8 cellular contexts compared by ENCODE assay signal in the genomic region with DNA sequence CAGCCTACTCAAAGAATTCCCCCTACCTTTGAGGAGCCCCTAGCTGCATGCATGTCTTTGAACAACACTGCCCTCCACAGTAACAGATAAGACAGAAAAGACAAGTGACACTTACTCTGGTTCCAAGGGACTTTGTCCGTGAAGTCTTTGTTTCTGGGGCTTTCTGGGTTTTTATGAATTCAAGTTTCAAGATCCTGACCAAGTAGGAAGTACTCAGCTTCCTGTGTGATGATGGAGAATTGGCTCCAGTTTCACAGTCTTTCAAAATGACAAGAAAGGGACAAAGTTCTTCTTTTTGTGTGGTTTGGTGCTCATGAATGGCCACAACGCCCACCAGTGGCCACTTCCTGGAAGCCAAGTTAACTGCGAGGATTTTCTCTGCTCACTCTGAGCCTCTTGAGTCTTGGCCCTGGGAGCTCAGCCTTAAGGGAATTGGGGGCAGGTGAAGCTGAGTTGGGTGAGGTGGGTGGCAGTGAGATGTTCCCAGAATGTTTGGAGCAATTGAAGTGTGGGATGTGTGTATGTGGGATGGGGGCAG. TPM values are rescaled to one million over a fixed set of nuclear protein-coding genes. Genes with fewer than 3 reads are reported as not detected.
DNase-seq lines count a peak whose midpoint lies in the region; ATAC-seq and TF ChIP-seq lines count a peak whose summit lies in the region.

A gene (minus strand): TSS at position 147 of the 538 bp plus-strand sequence. CDS start 4,000 bp downstream, outside the sequence.

- H3K79me2 ChIP-seq in parathyroid adenoma, result no peaks in the 10 kb centered on the region

- H3K27me3 ChIP-seq in foreskin keratinocyte (peaks cover 9% of the 10 kb centered on the region), parathyroid adenoma (ENCODE audit: control insufficient read depth, insufficient read depth, low read length) (no peaks in the 10 kb centered on the region)

- TF ChIP-seq CTCF in foreskin keratinocyte (conservative IDR thresholded peaks at IDR 0.05) (peak; percentile 73), parathyroid adenoma (IDR thresholded peaks at IDR 0.05) (peak; percentile 38)

- ATAC-seq in GM18868 (IDR thresholded peaks at IDR 0.05; ENCODE audit: unreplicated experiment) (peak; percentile 61), foreskin keratinocyte (no peak), GM18873 (IDR thresholded peaks at IDR 0.05; ENCODE audit: low FRiP score, unreplicated experiment) (no peak)

- no peaks in the 10 kb centered on the region for H3K36me3 ChIP-seq in parathyroid adenoma (ENCODE audit: control insufficient read depth, insufficient read depth, low read length)

- H3K27ac ChIP-seq in foreskin keratinocyte (no peak within 1 kb of the TSS), parathyroid adenoma (no peak within 1 kb of the TSS)

- no peaks in the 10 kb centered on the region for H3K9me3 ChIP-seq in parathyroid adenoma (ENCODE audit: control insufficient read depth, low read length)

- DNase-seq in AG20443 (ENCODE audit: low spot score), result peak; percentile 37
- peak; percentile 41 for DNase-seq in HuH-7.5 (ENCODE audit: low spot score)
- DNase-seq in activated CD8-positive, alpha-beta memory T cell treated with anti-CD3 and anti-CD28 coated beads for 24 hours, result peak; percentile 77
- no peak for DNase-seq in foreskin keratinocyte
- no peak for DNase-seq in OCI-M2 (lab: John Stamatoyannopoulos, UW; ENCODE audit: unreplicated experiment)

- no peak within 1 kb of the TSS for H3K9ac ChIP-seq in parathyroid adenoma

- H3K4me1 ChIP-seq in foreskin keratinocyte (no peaks in the 10 kb centered on the region), parathyroid adenoma (peaks cover 12% of the 10 kb centered on the region)

- no peak within 1 kb of the TSS for H2AFZ ChIP-seq in parathyroid adenoma

- no peak within 1 kb of the TSS for H3K4me2 ChIP-seq in parathyroid adenoma (ENCODE audit: low read length)

- H3K4me3 ChIP-seq in parathyroid adenoma (ENCODE audit: low read depth, low read length), result no peak within 1 kb of the TSS

RNA-seq across cellular contexts. Expression of the gene that starts here (rescaled TPM):
- total RNA-seq in foreskin keratinocyte, result not detected in 2 replicates
- not detected in 2 replicates for polyA plus RNA-seq in foreskin keratinocyte

Comparison
In these comparisons a context has a peak if more than half of its experiments do, and no peak if none do; other contexts are left out.
1. DNase-seq: peak in AG20443 (single experiment), HuH-7.5 (single experiment) and activated CD8-positive, alpha-beta memory T cell treated with anti-CD3 and anti-CD28 coated beads for 24 hours (single experiment); none in foreskin keratinocyte (0 of 2) and OCI-M2 (single experiment).